Comparison of ENCODE assay signal across 1 cellular context in genomic region chr4:1682860-1683259, GRCh38.
TF ChIP-seq lines count a peak whose summit lies in the region.

No MANE protein-coding gene starts in this region.

TF ChIP-seq in K562, 482 proteins besides CTCF, POLR2A, EP300 and RAD21:
- TF ChIP-seq E2F6 (IDR thresholded peaks at IDR 0.05; ENCODE audit: borderline replicate concordance in 1 of 2, extremely low read depth in 1 of 2, insufficient read depth in 1 of 2, insufficient read length in 1 of 2, low read depth in 1 of 2, low read length in 1 of 2, poor library complexity in 1 of 2, severe bottlenecking in 1 of 2) (peak in 1 of 2 experiments; percentile 21), MCM3 (IDR thresholded peaks at IDR 0.05) (no peak)
